In genomic region chr19:19033426-19034203, GRCh38 we compare ENCODE assay signal across 8 cellular contexts. TPM values are rescaled to one million over a fixed set of nuclear protein-coding genes. Genes with fewer than 3 reads are reported as not detected.
DNase-seq lines count a peak whose midpoint lies in the region; ATAC-seq and TF ChIP-seq lines count a peak whose summit lies in the region.

ARMC6 (plus strand) TSS chr19:19033603; CDS start chr19:19034210, 607 bp downstream.
SUGP2 (minus strand) TSS chr19:19033517; CDS start chr19:19031071, 2,446 bp downstream.

- peak; percentile 8 for TF ChIP-seq CTCF in chondrocyte (IDR thresholded peaks at IDR 0.05)

- ATAC-seq in HG03432 (IDR thresholded peaks at IDR 0.05; ENCODE audit: unreplicated experiment) = peak; percentile 75
- ATAC-seq in activated CD4-positive, alpha-beta T cell treated with anti-CD3 and anti-CD28 coated beads for 36 hours = peak; percentile 78

- H3K4me1 Mint-ChIP-seq in activated CD4-positive, alpha-beta T cell treated with anti-CD3 and anti-CD28 coated beads for 36 hours = peaks cover 31% of the 10 kb centered on the region
- peaks cover 27% of the 10 kb centered on the region for H3K4me1 Mint-ChIP-seq in chondrocyte (ENCODE audit: low read depth)

- no peaks in the 10 kb centered on the region for H3K27me3 Mint-ChIP-seq in activated CD4-positive, alpha-beta T cell treated with anti-CD3 and anti-CD28 coated beads for 36 hours
- no peaks in the 10 kb centered on the region for H3K27me3 Mint-ChIP-seq in chondrocyte (ENCODE audit: low read depth)

- intact Hi-C loops in activated CD4-positive, alpha-beta T cell treated with anti-CD3 and anti-CD28 coated beads for 36 hours (cut with DNase I, micrococcal nuclease) = loop anchor here (1.0 to 5.0 kb wide), 15 partner anchors 30 to 1086 kb away; partner anchors contain the start of genes SLC25A42 (in 2 of the 2), BORCS8 (in 1 of the 2), COPE (in 1 of the 2) and DDX49 (in 1 of the 2)

- CTCF ChIA-PET in activated CD4-positive, alpha-beta T cell treated with anti-CD3 and anti-CD28 coated beads for 36 hours (lab: Charles Lee) = no interaction called here

- TF ChIP-seq POLR2A in GM19193 (IDR thresholded peaks at IDR 0.05; ENCODE audit: extremely low read depth, insufficient read depth, insufficient read length) = peak; percentile 82

- POLR2A ChIA-PET in activated CD4-positive, alpha-beta T cell treated with anti-CD3 and anti-CD28 coated beads for 36 hours (lab: Charles Lee) = interaction anchor here (0.5 kb wide), 1 partner anchor 293 kb away, joined by 4 read pairs; no protein-coding TSS in a partner anchor

- H3K27ac Mint-ChIP-seq in activated CD4-positive, alpha-beta T cell treated with anti-CD3 and anti-CD28 coated beads for 36 hours = peak within 1 kb of the TSS; percentile 96
- H3K27ac Mint-ChIP-seq in chondrocyte (ENCODE audit: unreplicated experiment) = peak within 1 kb of the TSS; percentile 96

- H3K9me3 Mint-ChIP-seq in activated CD4-positive, alpha-beta T cell treated with anti-CD3 and anti-CD28 coated beads for 36 hours (ENCODE audit: low read depth) = no peaks in the 10 kb centered on the region
- H3K9me3 Mint-ChIP-seq in chondrocyte (ENCODE audit: low read depth) = no peaks in the 10 kb centered on the region

- DNase-seq in AML-193 (lab: John Stamatoyannopoulos, UW) = peak; percentile 78 to 84
- DNase-seq in NCI-H510A treated with DMSO at 0.1 percent for 48 hours (lab: John Stamatoyannopoulos, UW) = peak; percentile 86
- DNase-seq in activated CD4-positive, alpha-beta T cell treated with anti-CD3 and anti-CD28 coated beads for 36 hours = peak; percentile 92
- DNase-seq in chondrocyte (ENCODE audit: low spot score) = peak; percentile 92
- peak; percentile 93 for DNase-seq in kidney tubule cell (ENCODE audit: low spot score)
- DNase-seq in stimulated activated CD4-positive, alpha-beta T cell treated with anti-CD3 and anti-CD28 coated beads, Interleukin-15, amount 100 ng/mL, for 48 hours (ENCODE audit: low read depth in 2 of 2) = peak; percentile 80

- peaks cover 40% of the 10 kb centered on the region for H3K36me3 Mint-ChIP-seq in activated CD4-positive, alpha-beta T cell treated with anti-CD3 and anti-CD28 coated beads for 36 hours (ENCODE audit: low read depth)
- H3K36me3 Mint-ChIP-seq in chondrocyte (ENCODE audit: low read depth) = peaks cover 1% of the 10 kb centered on the region

- H3K4me3 Mint-ChIP-seq in activated CD4-positive, alpha-beta T cell treated with anti-CD3 and anti-CD28 coated beads for 36 hours = peak within 1 kb of the TSS; percentile 98
- H3K4me3 Mint-ChIP-seq in chondrocyte (ENCODE audit: unreplicated experiment) = peak within 1 kb of the TSS; percentile 95

RNA-seq across cellular contexts. Expression of gene ARMC6, which starts in this region (rescaled TPM):
- 10 to 100 TPM; 33.0 to 40.8 TPM for total RNA-seq in activated CD4-positive, alpha-beta T cell treated with anti-CD3 and anti-CD28 coated beads for 36 hours
- 24.6 to 36.1 TPM (median 26.8 TPM) in 3 replicates for total RNA-seq in chondrocyte

RNA-seq across cellular contexts. Expression of gene SUGP2, which starts in this region (rescaled TPM):
- 100 to 1,000 TPM in 1 of 2 experiments, 10 to 100 TPM in 1; 89.8 to 104 TPM for total RNA-seq in activated CD4-positive, alpha-beta T cell treated with anti-CD3 and anti-CD28 coated beads for 36 hours
- 63.8 to 87.4 TPM (median 66.4 TPM) in 3 replicates for total RNA-seq in chondrocyte

Comparison
In these comparisons a context has a peak if more than half of its experiments do, and no peak if none do; other contexts are left out.
1. Peak in every context shown above with its lines: DNase-seq and ATAC-seq.